Comparison of ENCODE assay signal across 10 cellular contexts in genomic region chr20:49747707-49748524, GRCh38. TPM values are rescaled to one million over a fixed set of nuclear protein-coding genes. Genes with fewer than 3 reads are reported as not detected.
A peak's percentile ranks its signal among the peaks of the same experiment; 100 is the strongest.
DNase-seq lines count a peak whose midpoint lies in the region; ATAC-seq and TF ChIP-seq lines count a peak whose summit lies in the region.
"Had no signal": no experiment of that assay in that cellular context is flagged by ENCODE, and none has a peak within 500 bp of the region (broad histone marks: within the 10 kb centered on the region; RNA-seq: fewer than 3 reads in every experiment).

No MANE protein-coding gene starts in this region.

- H3K9me3 ChIP-seq in cardiac muscle cell (ENCODE audit: low read depth) = no peaks in the 10 kb centered on the region
- no peaks in the 10 kb centered on the region for H3K9me3 ChIP-seq in effector memory CD4-positive, alpha-beta T cell (ENCODE audit: control insufficient read depth, low read length)
- H3K9me3 ChIP-seq: SJSA1 had no signal

- no peaks in the 10 kb centered on the region for H3K9me3 Mint-ChIP-seq in WTC11
- no peaks in the 10 kb centered on the region for H3K9me3 Mint-ChIP-seq in activated CD4-positive, alpha-beta T cell treated with anti-CD3 and anti-CD28 coated beads, Interleukin-2, amount 10 ng/mL, durations not matched to agents 24 days and 14 days

- H3K4me3 ChIP-seq in cardiac muscle cell (no peak overlapping the region), H7 (ENCODE audit: insufficient read depth, low read depth, low read length) (no peak overlapping the region)
- H3K4me3 ChIP-seq in effector memory CD4-positive, alpha-beta T cell (ENCODE audit: insufficient read depth, low read depth, low read length, poor library complexity, severe bottlenecking) = no peak overlapping the region
- H3K4me3 ChIP-seq: SJSA1 had no signal

- no peaks in the 10 kb centered on the region for H3K27me3 ChIP-seq in cardiac muscle cell
- H3K27me3 ChIP-seq in effector memory CD4-positive, alpha-beta T cell (replicated peaks; ENCODE audit: control insufficient read depth, insufficient read depth, low read length, poor library complexity, severe bottlenecking) = no peaks in the 10 kb centered on the region
- no peaks in the 10 kb centered on the region for H3K27me3 ChIP-seq in H7 (ENCODE audit: control insufficient read depth, insufficient read depth, low read length)
- H3K27me3 ChIP-seq: SJSA1 had no signal

- CTCF ChIA-PET in WTC11 (lab: Charles Lee) = no interaction called here

- no peaks in the 10 kb centered on the region for H3K36me3 Mint-ChIP-seq in WTC11
- no peaks in the 10 kb centered on the region for H3K36me3 Mint-ChIP-seq in activated CD4-positive, alpha-beta T cell treated with anti-CD3 and anti-CD28 coated beads, Interleukin-2, amount 10 ng/mL, durations not matched to agents 24 days and 14 days (ENCODE audit: low read depth)

- no peaks in the 10 kb centered on the region for H3K27me3 Mint-ChIP-seq in WTC11 (ENCODE audit: low read depth)
- H3K27me3 Mint-ChIP-seq in activated CD4-positive, alpha-beta T cell treated with anti-CD3 and anti-CD28 coated beads, Interleukin-2, amount 10 ng/mL, durations not matched to agents 24 days and 14 days = peaks cover 29% of the 10 kb centered on the region

- no peak; the same call in 1 of the 2 replicates for ATAC-seq in WTC11

- H3K4me1 Mint-ChIP-seq in WTC11 = peaks cover 14% of the 10 kb centered on the region
- peaks cover 10% of the 10 kb centered on the region for H3K4me1 Mint-ChIP-seq in activated CD4-positive, alpha-beta T cell treated with anti-CD3 and anti-CD28 coated beads, Interleukin-2, amount 10 ng/mL, durations not matched to agents 24 days and 14 days

- peaks cover 6% of the 10 kb centered on the region for H3K4me1 ChIP-seq in cardiac muscle cell (ENCODE audit: low read depth)
- H3K4me1 ChIP-seq in effector memory CD4-positive, alpha-beta T cell (ENCODE audit: control insufficient read depth, insufficient read depth, low read length, poor library complexity, severe bottlenecking) = no peaks in the 10 kb centered on the region
- H3K4me1 ChIP-seq: SJSA1 had no signal

- TF ChIP-seq CTCF in WTC11 (IDR thresholded peaks at IDR 0.05) (no peak), cardiac muscle cell (IDR thresholded peaks at IDR 0.05; ENCODE audit: low read depth, low read length) (no peak)

- H3K36me3 ChIP-seq in cardiac muscle cell (no peaks in the 10 kb centered on the region), H7 (replicated peaks; ENCODE audit: control insufficient read depth, insufficient read depth, low read length) (no peaks in the 10 kb centered on the region)
- no peaks in the 10 kb centered on the region for H3K36me3 ChIP-seq in effector memory CD4-positive, alpha-beta T cell (ENCODE audit: control insufficient read depth, insufficient read depth, low read length)
- H3K36me3 ChIP-seq: SJSA1 had no signal

- H3K27ac ChIP-seq in cardiac muscle cell = peak overlapping the region; percentile 50
- no peak overlapping the region for H3K27ac ChIP-seq in effector memory CD4-positive, alpha-beta T cell (ENCODE audit: insufficient read depth, low read length, poor library complexity, severe bottlenecking)
- H3K27ac ChIP-seq: SJSA1 had no signal

- intact Hi-C loops in posterior cingulate gyrus (cut with DNase I) = no loop called here
- intact Hi-C loops in activated CD4-positive, alpha-beta T cell treated with anti-CD3 and anti-CD28 coated beads, Interleukin-2, amount 10 ng/mL, durations not matched to agents 24 days and 14 days (cut with micrococcal nuclease) = no loop called here

- POLR2A ChIA-PET in WTC11 (lab: Charles Lee) = no interaction called here

- peak; percentile 41 for DNase-seq in CMK (ENCODE audit: low read depth)
- DNase-seq in WTC11 (ENCODE audit: low spot score) = no peak
- peak in 1 of 2 donors; percentile 96 for DNase-seq in cardiac muscle cell (ENCODE audit: low read depth in 1 of 2, low spot score in 1 of 2)
- DNase-seq in posterior cingulate gyrus = peak in 9 of 10 donors; percentile 32 to 94 (median 65)
- no peak for DNase-seq in effector memory CD4-positive, alpha-beta T cell
- no peak for DNase-seq in SIG-M5 (lab: John Stamatoyannopoulos, UW)
- no peak for DNase-seq in activated CD4-positive, alpha-beta T cell treated with anti-CD3 and anti-CD28 coated beads, Interleukin-2, amount 10 ng/mL, durations not matched to agents 24 days and 14 days
- DNase-seq in H7 = no peak
- DNase-seq: DND-41 had no signal

- no peak overlapping the region for H3K27ac Mint-ChIP-seq in WTC11
- no peak overlapping the region for H3K27ac Mint-ChIP-seq in activated CD4-positive, alpha-beta T cell treated with anti-CD3 and anti-CD28 coated beads, Interleukin-2, amount 10 ng/mL, durations not matched to agents 24 days and 14 days

- H3K4me3 Mint-ChIP-seq in WTC11 = no peak overlapping the region
- H3K4me3 Mint-ChIP-seq in activated CD4-positive, alpha-beta T cell treated with anti-CD3 and anti-CD28 coated beads, Interleukin-2, amount 10 ng/mL, durations not matched to agents 24 days and 14 days = no peak overlapping the region

TF ChIP-seq in WTC11, 78 proteins besides CTCF, POLR2A, EP300 and RAD21:
- TF ChIP-seq MYBL2 (CRISPR knock-in tag; IDR thresholded peaks at IDR 0.05) (no peak), ESRRA (CRISPR knock-in tag; IDR thresholded peaks at IDR 0.05; ENCODE audit: borderline replicate concordance) (no peak), TEAD1 (CRISPR knock-in tag; IDR thresholded peaks at IDR 0.05) (no peak), GABPB1 (CRISPR knock-in tag; IDR thresholded peaks at IDR 0.05) (0 out of 2 replicates have a peak, but pooled peaks have one; percentile 33)

RNA-seq across cellular contexts. Expression of gene B4GALT5, which starts 34.2 kb away (rescaled TPM):
- 62.4 to 71.5 TPM (median 69.4 TPM) in 3 replicates for total RNA-seq in WTC11 (2021)
- total RNA-seq in cardiac muscle cell = 26.5 and 27.4 TPM in 2 replicates
- 11.5 and 18.0 TPM in 2 replicates for polyA plus RNA-seq in cardiac muscle cell
- 39.0 and 39.1 TPM in 2 replicates for total RNA-seq in activated CD4-positive, alpha-beta T cell treated with anti-CD3 and anti-CD28 coated beads, Interleukin-2, amount 10 ng/mL, durations not matched to agents 24 days and 14 days
- total RNA-seq in H7 (2014; rRNA removed; shearing (Covaris generic)) = 31.7 and 35.2 TPM in 2 replicates

Comparison
In these comparisons a context has a peak if more than half of its experiments do, and no peak if none do; other contexts are left out.
1. DNase-seq: peak in CMK (single experiment) and posterior cingulate gyrus (9 of 10); none in WTC11 (single experiment), effector memory CD4-positive, alpha-beta T cell (0 of 3), SIG-M5 (single experiment), activated CD4-positive, alpha-beta T cell treated with anti-CD3 and anti-CD28 coated beads, Interleukin-2, amount 10 ng/mL, durations not matched to agents 24 days and 14 days (single experiment) and H7 (single experiment).